ENCODE assay signal across 1 cellular context in the genomic region with DNA sequence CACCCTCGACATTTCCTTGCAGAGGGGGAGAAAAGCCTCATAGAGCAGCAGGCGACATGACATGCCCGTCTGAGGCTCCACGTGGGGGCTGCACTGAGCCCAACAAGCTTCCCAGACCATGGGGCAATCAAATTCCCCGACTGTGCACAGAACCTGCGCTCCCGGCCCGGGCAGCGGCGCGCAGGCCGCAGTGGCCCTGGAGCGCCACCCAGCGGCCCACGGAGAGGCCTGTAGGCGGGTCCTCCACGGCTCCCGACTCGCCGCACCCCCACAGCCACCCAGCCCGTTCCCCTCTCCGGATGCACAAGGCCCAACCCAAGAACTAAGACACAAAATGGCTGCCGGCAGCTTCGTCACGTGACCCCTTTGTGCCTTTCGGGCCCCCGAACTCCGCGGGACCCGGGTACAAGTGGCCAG.
TF ChIP-seq lines count a peak whose summit lies in the region.

No MANE protein-coding gene starts in this region.

TF ChIP-seq in K562, 482 proteins besides CTCF, POLR2A, EP300 and RAD21 (continued from another document and continues in another):
- TF ChIP-seq CREB3L1 (IDR thresholded peaks at IDR 0.05; ENCODE audit: borderline replicate concordance, low read depth) = no peak
- TF ChIP-seq PRMT5 (CRISPR knock-in tag; IDR thresholded peaks at IDR 0.05) = no peak
- TF ChIP-seq GABPB2 (CRISPR knock-in tag; conservative IDR thresholded peaks at IDR 0.05) = no peak
- TF ChIP-seq E2F8 (IDR thresholded peaks at IDR 0.05; ENCODE audit: low read depth, partially characterized antibody) = no peak
- TF ChIP-seq, protein P1, sequence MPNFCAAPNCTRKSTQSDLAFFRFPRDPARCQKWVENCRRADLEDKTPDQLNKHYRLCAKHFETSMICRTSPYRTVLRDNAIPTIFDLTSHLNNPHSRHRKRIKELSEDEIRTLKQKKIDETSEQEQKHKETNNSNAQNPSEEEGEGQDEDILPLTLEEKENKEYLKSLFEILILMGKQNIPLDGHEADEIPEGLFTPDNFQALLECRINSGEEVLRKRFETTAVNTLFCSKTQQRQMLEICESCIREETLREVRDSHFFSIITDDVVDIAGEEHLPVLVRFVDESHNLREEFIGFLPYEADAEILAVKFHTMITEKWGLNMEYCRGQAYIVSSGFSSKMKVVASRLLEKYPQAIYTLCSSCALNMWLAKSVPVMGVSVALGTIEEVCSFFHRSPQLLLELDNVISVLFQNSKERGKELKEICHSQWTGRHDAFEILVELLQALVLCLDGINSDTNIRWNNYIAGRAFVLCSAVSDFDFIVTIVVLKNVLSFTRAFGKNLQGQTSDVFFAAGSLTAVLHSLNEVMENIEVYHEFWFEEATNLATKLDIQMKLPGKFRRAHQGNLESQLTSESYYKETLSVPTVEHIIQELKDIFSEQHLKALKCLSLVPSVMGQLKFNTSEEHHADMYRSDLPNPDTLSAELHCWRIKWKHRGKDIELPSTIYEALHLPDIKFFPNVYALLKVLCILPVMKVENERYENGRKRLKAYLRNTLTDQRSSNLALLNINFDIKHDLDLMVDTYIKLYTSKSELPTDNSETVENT (CRISPR knock-in tag; IDR thresholded peaks at IDR 0.05) = 0 out of 2 replicates have a peak, but pooled peaks have one; percentile 53
- no peak for TF ChIP-seq WHSC1 (IDR thresholded peaks at IDR 0.05; ENCODE audit: low read length)
- peak; percentile 67; the same call in 1 of the 2 replicates for TF ChIP-seq KLF6 (CRISPR knock-in tag; IDR thresholded peaks at IDR 0.05; ENCODE audit: borderline replicate concordance)
- TF ChIP-seq NCOR1 (IDR thresholded peaks at IDR 0.05) = peak; percentile 53
- 0 out of 2 replicates have a peak, but pooled peaks have one; percentile 43 for TF ChIP-seq ZNF232 (CRISPR knock-in tag; IDR thresholded peaks at IDR 0.05)
- TF ChIP-seq ELF4 (CRISPR knock-in tag; IDR thresholded peaks at IDR 0.05) = no peak
- no peak for TF ChIP-seq STAT5A (IDR thresholded peaks at IDR 0.05; ENCODE audit: borderline replicate concordance, low read length)
- TF ChIP-seq TBP (optimal IDR thresholded peaks at IDR 0.05; ENCODE audit: low read depth, low read length) = peak; percentile 76
- peak; percentile 97 for TF ChIP-seq USF2 (CRISPR knock-in tag; IDR thresholded peaks at IDR 0.05)
- no peak for TF ChIP-seq ETS2 (tag; IDR thresholded peaks at IDR 0.05; ENCODE audit: borderline replicate concordance, poor library complexity, severe bottlenecking)
- peak in 1 of 2 experiments; percentile 59; a peak in 2 of 4 replicates for TF ChIP-seq FOXK2 (conservative IDR thresholded peaks at IDR 0.05 in 1 of 2, IDR thresholded peaks at IDR 0.05 in 1 of 2; ENCODE audit: low read depth in 2 of 2)
- TF ChIP-seq STAG1 (CRISPR knock-in tag; IDR thresholded peaks at IDR 0.05; ENCODE audit: borderline replicate concordance) = peak; percentile 45; the same call in 1 of the 2 replicates
- TF ChIP-seq HDAC3 (IDR thresholded peaks at IDR 0.05; ENCODE audit: borderline replicate concordance, partially characterized antibody) = no peak
- no peak for TF ChIP-seq NFYB (IDR thresholded peaks at IDR 0.05; ENCODE audit: extremely low read depth, insufficient read length)
- no peak for TF ChIP-seq ZNF785 (CRISPR knock-in tag; IDR thresholded peaks at IDR 0.05)
- TF ChIP-seq PHF21A (IDR thresholded peaks at IDR 0.05; ENCODE audit: borderline replicate concordance, low read depth) = peak; percentile 97
- no peak for TF ChIP-seq ILK (tag; IDR thresholded peaks at IDR 0.05; ENCODE audit: borderline replicate concordance, low read depth)
- peak; percentile 56; the same call in 1 of the 2 replicates for TF ChIP-seq FOXK1 (CRISPR knock-in tag; IDR thresholded peaks at IDR 0.05; ENCODE audit: borderline replicate concordance)
- peak; percentile 50 for TF ChIP-seq ATF7 (IDR thresholded peaks at IDR 0.05)
- no peak for TF ChIP-seq IRF9 (tag; IDR thresholded peaks at IDR 0.05)
- no peak for TF ChIP-seq ZNF77 (CRISPR knock-in tag; IDR thresholded peaks at IDR 0.05)
- no peak for TF ChIP-seq ZNF780A (CRISPR knock-in tag; IDR thresholded peaks at IDR 0.05)
- TF ChIP-seq HMGN3 (IDR thresholded peaks at IDR 0.05; ENCODE audit: borderline replicate concordance, extremely low read depth, insufficient read length, low read depth, low read length) = peak; percentile 91
- no peak for TF ChIP-seq NCOA2 (IDR thresholded peaks at IDR 0.05; ENCODE audit: partially characterized antibody in 2 of 2)
- no peak for TF ChIP-seq CAMTA2 (CRISPR knock-in tag; conservative IDR thresholded peaks at IDR 0.05)
- no peak for TF ChIP-seq TCF15 (CRISPR knock-in tag; IDR thresholded peaks at IDR 0.05)
- no peak for TF ChIP-seq POU5F1 (IDR thresholded peaks at IDR 0.05; ENCODE audit: borderline replicate concordance, low read depth, low read length, partially characterized antibody)
- no peak; the same call in 1 of the 2 replicates for TF ChIP-seq ATF6 (CRISPR knock-in tag; IDR thresholded peaks at IDR 0.05)
- TF ChIP-seq ZNF224 (CRISPR knock-in tag; IDR thresholded peaks at IDR 0.05) = no peak
- no peak for TF ChIP-seq LCOR (CRISPR knock-in tag; IDR thresholded peaks at IDR 0.05)
- no peak for TF ChIP-seq ZNF830 (CRISPR knock-in tag; IDR thresholded peaks at IDR 0.05)
- no peak for TF ChIP-seq DNMT1 (IDR thresholded peaks at IDR 0.05)
- no peak for TF ChIP-seq TCF7 (IDR thresholded peaks at IDR 0.05; ENCODE audit: borderline replicate concordance)
- peak in 1 of 2 experiments; percentile 32; a peak in 1 of 4 replicates for TF ChIP-seq KDM1A (IDR thresholded peaks at IDR 0.05)
- TF ChIP-seq MTA3 (IDR thresholded peaks at IDR 0.05; ENCODE audit: borderline replicate concordance) = no peak
- no peak for TF ChIP-seq NR2C2 (CRISPR knock-in tag; IDR thresholded peaks at IDR 0.05)
- no peak; the same call in 1 of the 2 replicates for TF ChIP-seq NR2C2 (tag; IDR thresholded peaks at IDR 0.05)
- TF ChIP-seq BCOR (IDR thresholded peaks at IDR 0.05) = no peak
- TF ChIP-seq ZNF395 (CRISPR knock-in tag; IDR thresholded peaks at IDR 0.05) = no peak; the same call in 1 of the 2 replicates
- no peak for TF ChIP-seq CGGBP1 (CRISPR knock-in tag; IDR thresholded peaks at IDR 0.05)
- TF ChIP-seq MIER1 (IDR thresholded peaks at IDR 0.05; ENCODE audit: low read depth) = no peak
- no peak for TF ChIP-seq CHD1 (IDR thresholded peaks at IDR 0.05; ENCODE audit: low read length)
- TF ChIP-seq, protein P2, sequence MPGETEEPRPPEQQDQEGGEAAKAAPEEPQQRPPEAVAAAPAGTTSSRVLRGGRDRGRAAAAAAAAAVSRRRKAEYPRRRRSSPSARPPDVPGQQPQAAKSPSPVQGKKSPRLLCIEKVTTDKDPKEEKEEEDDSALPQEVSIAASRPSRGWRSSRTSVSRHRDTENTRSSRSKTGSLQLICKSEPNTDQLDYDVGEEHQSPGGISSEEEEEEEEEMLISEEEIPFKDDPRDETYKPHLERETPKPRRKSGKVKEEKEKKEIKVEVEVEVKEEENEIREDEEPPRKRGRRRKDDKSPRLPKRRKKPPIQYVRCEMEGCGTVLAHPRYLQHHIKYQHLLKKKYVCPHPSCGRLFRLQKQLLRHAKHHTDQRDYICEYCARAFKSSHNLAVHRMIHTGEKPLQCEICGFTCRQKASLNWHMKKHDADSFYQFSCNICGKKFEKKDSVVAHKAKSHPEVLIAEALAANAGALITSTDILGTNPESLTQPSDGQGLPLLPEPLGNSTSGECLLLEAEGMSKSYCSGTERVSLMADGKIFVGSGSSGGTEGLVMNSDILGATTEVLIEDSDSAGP (CRISPR knock-in tag; IDR thresholded peaks at IDR 0.05) = no peak
- TF ChIP-seq ELF1 (tag; IDR thresholded peaks at IDR 0.05) = peak; percentile 48; the same call in 1 of the 2 replicates
- no peak for TF ChIP-seq EWSR1 (IDR thresholded peaks at IDR 0.05; ENCODE audit: borderline replicate concordance, low read depth, partially characterized antibody)
- TF ChIP-seq ZNF197 (CRISPR knock-in tag; IDR thresholded peaks at IDR 0.05; ENCODE audit: low read depth) = no peak
- TF ChIP-seq, protein P3, sequence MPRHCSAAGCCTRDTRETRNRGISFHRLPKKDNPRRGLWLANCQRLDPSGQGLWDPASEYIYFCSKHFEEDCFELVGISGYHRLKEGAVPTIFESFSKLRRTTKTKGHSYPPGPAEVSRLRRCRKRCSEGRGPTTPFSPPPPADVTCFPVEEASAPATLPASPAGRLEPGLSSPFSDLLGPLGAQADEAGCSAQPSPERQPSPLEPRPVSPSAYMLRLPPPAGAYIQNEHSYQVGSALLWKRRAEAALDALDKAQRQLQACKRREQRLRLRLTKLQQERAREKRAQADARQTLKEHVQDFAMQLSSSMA (CRISPR knock-in tag; IDR thresholded peaks at IDR 0.05) = no peak
- TF ChIP-seq SIX5 (IDR thresholded peaks at IDR 0.05; ENCODE audit: borderline replicate concordance in 1 of 2, insufficient read depth in 1 of 2, low read depth in 1 of 2, low read length in 2 of 2) = no peak
- no peak for TF ChIP-seq BRF1 (IDR thresholded peaks at IDR 0.05; ENCODE audit: borderline replicate concordance, extremely low read depth, insufficient read length)
